ENCODE assay signal across 17 cellular contexts in the genomic region with DNA sequence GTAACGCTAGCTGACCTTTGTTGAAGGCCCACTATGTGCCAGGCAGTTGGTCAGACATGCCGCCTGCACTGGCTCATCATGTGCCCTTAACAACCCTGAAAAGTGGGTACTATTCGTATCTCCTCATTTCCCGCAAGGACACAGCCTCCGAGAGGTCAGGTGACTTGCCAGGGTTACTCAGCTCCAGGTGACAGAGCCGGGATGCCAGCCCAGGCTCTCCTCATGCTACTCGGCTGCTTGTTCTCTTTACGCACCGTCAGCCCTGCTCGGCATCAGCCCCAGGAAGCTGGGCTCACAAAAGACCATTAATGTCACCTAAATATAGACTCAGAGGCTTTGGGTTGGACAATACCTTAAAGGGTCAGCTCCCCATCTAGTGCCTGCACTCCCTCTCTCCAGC. TPM values are rescaled to one million over a fixed set of nuclear protein-coding genes. Genes with fewer than 3 reads are reported as not detected.
DNase-seq lines count a peak whose midpoint lies in the region; ATAC-seq, FAIRE-seq and TF ChIP-seq lines count a peak whose summit lies in the region.
"Had no signal": no experiment of that assay in that cellular context is flagged by ENCODE, and none has a peak within 500 bp of the region (broad histone marks: within the 10 kb centered on the region; RNA-seq: fewer than 3 reads in every experiment).

No MANE protein-coding gene starts in this region.

- no peak overlapping the region for H3K4me3 ChIP-seq in BLaER1
- H3K4me3 ChIP-seq in K562: no peak overlapping the region
- H3K4me3 ChIP-seq in thyroid gland (replicated peaks in 1 of 3): no peak overlapping the region
- H3K4me3 ChIP-seq: GM23248 had no signal

- CTCF ChIA-PET in K562 (lab: Yijun Ruan, JAX; ENCODE audit: low intra/inter-chr PET ratio) (no interaction called here), GM10248 (lab: Yijun Ruan, JAX) (interaction anchor here (0.7 to 2.4 kb wide), 7 partner anchors 10 to 45 kb away, joined by 3 to 9 read pairs (median 3); no protein-coding TSS in a partner anchor)

- no peak overlapping the region for H2AFZ ChIP-seq in K562 (ENCODE audit: low read depth, low read length)
- H2AFZ ChIP-seq: GM23248 had no signal

- 6% methylated on average over 10 of the region's 10 CpGs for WGBS in K562 (ENCODE audit: insufficient coverage, low coverage, missing lambda C conversion rate)
- WGBS in thyroid gland, 2 donors: 44 to 45% methylated on average over 10 of the region's 10 CpGs

- H4K20me1 ChIP-seq in BLaER1 (no peaks in the 10 kb centered on the region; the same call in 1 of the 2 replicates), K562 (replicated peaks; ENCODE audit: control insufficient read depth, insufficient read depth, low read length) (peaks cover 11% of the 10 kb centered on the region)

- H3K9me1 ChIP-seq in K562 (ENCODE audit: control insufficient read depth, insufficient read depth, low read length): no peaks in the 10 kb centered on the region

- H3K4me1 ChIP-seq in BLaER1 (peaks cover 35% of the 10 kb centered on the region), K562 (replicated peaks in 1 of 2; ENCODE audit: control insufficient read depth in 2 of 2, insufficient read depth in 2 of 2, low read length in 2 of 2) (peaks cover 0 to 13% of the 10 kb centered on the region in 2 experiments; a peak in 2 of 5 replicates), thyroid gland (peaks cover 0 to 12% of the 10 kb centered on the region in 2 donors)

- H3K27ac ChIP-seq in BLaER1 (no peak overlapping the region), K562 (ENCODE audit: extremely low read depth, low read depth, low read length) (no peak overlapping the region), thyroid gland (peak overlapping the region in 1 of 3 donors; percentile 21)
- H3K27ac ChIP-seq: C4-2B, GM23248, KMS-11 had no signal

- FAIRE-seq in K562 (lab: Jason Lieb, UNC): no peak

- in situ Hi-C loops in K562 (cut with MboI): no loop called here

- no peaks in the 10 kb centered on the region for H3K36me3 ChIP-seq in BLaER1
- H3K36me3 ChIP-seq in K562 (ENCODE audit: control insufficient read depth, insufficient read depth, low read length): no peaks in the 10 kb centered on the region
- H3K36me3 ChIP-seq in thyroid gland: no peaks in the 10 kb centered on the region

- H3K9ac ChIP-seq in BLaER1: no peak overlapping the region
- H3K9ac ChIP-seq in K562 (ENCODE audit: insufficient read depth in 1 of 2, low read depth in 2 of 2, low read length in 2 of 2): no peak overlapping the region
- H3K9ac ChIP-seq: GM23248, KMS-11 had no signal

- TF ChIP-seq CTCF in K562 (IDR thresholded peaks at IDR 0.05 in 2 of 3, conservative IDR thresholded peaks at IDR 0.05 in 1 of 3; ENCODE audit: insufficient read depth in 2 of 3, low read depth in 1 of 3, low read length in 3 of 3) (no peak), thyroid gland (IDR thresholded peaks at IDR 0.05) (no peak), GM10248 (IDR thresholded peaks at IDR 0.05; ENCODE audit: control extremely low read depth, extremely low read depth, low read depth, missing control alignments) (no peak)

- TF ChIP-seq EP300 in K562 (IDR thresholded peaks at IDR 0.05; ENCODE audit: low read length): no peak

- TF ChIP-seq RAD21 in K562 (CRISPR knock-in tag; conservative IDR thresholded peaks at IDR 0.05 in 1 of 2, IDR thresholded peaks at IDR 0.05 in 1 of 2): no peak

- BruUV-seq in K562 (replicated peaks; lab: Mats Ljungman, UMichigan): no TSS peak

- intact Hi-C loops in K562 (cut with micrococcal nuclease) (no loop called here), thyroid gland (cut with DNase I) (no loop called here)

- H3K4me2 ChIP-seq in BLaER1 (peak overlapping the region; percentile 49), K562 (ENCODE audit: insufficient read depth, low read length) (no peak overlapping the region)
- H3K4me2 ChIP-seq: KMS-11 had no signal

- TF ChIP-seq POLR2A in K562 (conservative IDR thresholded peaks at IDR 0.05) (no peak), thyroid gland (IDR thresholded peaks at IDR 0.05) (no peak)

- no peak for ATAC-seq in K562

- DNase-seq in K562 (ENCODE audit: extremely low read depth in 1 of 4, low spot score in 3 of 4): no peak
- peak; percentile 3 for DNase-seq in kidney tubule cell (ENCODE audit: low spot score)
- peak; percentile 87 to 89 for DNase-seq in thyroid gland
- no peak for DNase-seq in GM10248 (ENCODE audit: extremely low spot score)
- DNase-seq in HPDE6-E6E7 (ENCODE audit: extremely low spot score): no peak
- no peak for DNase-seq in inferior parietal cortex (ENCODE audit: extremely low spot score)
- DNase-seq: ACHN; CD4-positive, alpha-beta memory T cell; DMS79 treated with DMSO at 0.1 percent for 48 hours; EL; GDM1; GM23248; H7 had no signal

- POLR2A ChIA-PET in K562 (lab: Yijun Ruan, JAX) (interaction anchor here (0.6 to 1.3 kb wide), 2 partner anchors 12 to 1926 kb away, joined by 3 to 8 read pairs; no protein-coding TSS in a partner anchor), GM10248 (lab: Yijun Ruan, JAX) (no interaction called here)

- no peaks in the 10 kb centered on the region for H3K79me2 ChIP-seq in K562 (ENCODE audit: control insufficient read depth, insufficient read depth, low read length)

- H3K27me3 ChIP-seq in BLaER1: no peaks in the 10 kb centered on the region
- peaks cover 22 to 82% of the 10 kb centered on the region in 2 experiments for H3K27me3 ChIP-seq in K562 (ENCODE audit: control insufficient read depth in 2 of 2, insufficient read depth in 2 of 2, low read length in 2 of 2)
- H3K27me3 ChIP-seq in thyroid gland: no peaks in the 10 kb centered on the region

- H3K9me3 ChIP-seq in BLaER1: no peaks in the 10 kb centered on the region
- no peaks in the 10 kb centered on the region for H3K9me3 ChIP-seq in K562 (replicated peaks; ENCODE audit: control insufficient read depth, insufficient read depth, low read depth, low read length)
- no peaks in the 10 kb centered on the region for H3K9me3 ChIP-seq in thyroid gland

TF ChIP-seq in K562, 482 proteins besides CTCF, POLR2A, EP300 and RAD21:
- no peak for TF ChIP-seq ZNF24 (IDR thresholded peaks at IDR 0.05)
- TF ChIP-seq ZKSCAN1 (IDR thresholded peaks at IDR 0.05; ENCODE audit: low read depth, low read length): 0 out of 2 replicates have a peak, but pooled peaks have one; percentile 50

RNA-seq across cellular contexts. Expression of a gene that starts 29.0 kb away (rescaled TPM):
- not detected in 2 replicates for total RNA-seq in K562 (2011; cell fraction: chromatin; rRNA removed; ENCODE audit: low replicate concordance)
- total RNA-seq in K562 (2011; cell fraction: nucleolus; rRNA removed): not detected in 2 replicates
- not detected in 2 replicates for total RNA-seq in K562 (2011; cell fraction: nucleoplasm; rRNA removed)
- total RNA-seq in K562 (2014; rRNA removed) (not detected in 2 replicates), K562 (2014; rRNA removed; fragmentation: Illumina TruSeq; extraction: Trizol) (not detected in 2 replicates), K562 (2015; rRNA removed; fragmentation: Illumina TruSeq; extraction: Trizol) (not detected in 2 replicates), K562 (2021) (not detected in 2 replicates), thyroid gland (under 1 TPM in 2 of 4 donors, not detected in 2; 0.11 to 0.27 TPM)
- polyA plus RNA-seq in K562 (2011; rRNA removed) (not detected in 2 replicates), K562 (2014; fragmentation: Illumina TruSeq; extraction: Trizol) (0.04 TPM in 1 of 2 replicates, not detected in the other), K562 (2014; fragmentation: Nextera tagmentation; extraction: Ambion mirVana) (under 1 TPM in 1 of 2 experiments, not detected in 1; 0.01 TPM), K562 (2014; rRNA removed) (0.65 TPM in 1 of 2 replicates, not detected in the other)
- not detected in 2 replicates for polyA plus RNA-seq in K562 (2011; cell fraction: cytosol; rRNA removed)
- polyA plus RNA-seq in K562 (2011; cell fraction: nucleus; rRNA removed): not detected in 2 replicates
- polyA plus RNA-seq in K562 (2012): 0.13 and 0.35 TPM in 2 replicates
- not detected in 2 replicates for polyA minus RNA-seq in K562 (2011; rRNA and poly(A)+ RNA removed)
- not detected in 2 replicates for polyA minus RNA-seq in K562 (2011; cell fraction: cytosol; rRNA and poly(A)+ RNA removed)
- not detected in 2 replicates for polyA minus RNA-seq in K562 (2011; cell fraction: nucleus; rRNA and poly(A)+ RNA removed)
- total RNA-seq: CD4-positive, alpha-beta memory T cell; GM23248 had no signal
- polyA plus RNA-seq: CD4-positive, alpha-beta memory T cell; GM23248; IgD-negative memory B cell had no signal

Comparison
In these comparisons a context has a peak if more than half of its experiments do, and no peak if none do; other contexts are left out.
1. DNase-seq: peak in kidney tubule cell (single experiment) and thyroid gland (2 of 2); none in K562 (0 of 4), GM10248 (single experiment), HPDE6-E6E7 (single experiment) and inferior parietal cortex (single experiment).